Comparison of ENCODE assay signal across 32 cellular contexts in the genomic region with DNA sequence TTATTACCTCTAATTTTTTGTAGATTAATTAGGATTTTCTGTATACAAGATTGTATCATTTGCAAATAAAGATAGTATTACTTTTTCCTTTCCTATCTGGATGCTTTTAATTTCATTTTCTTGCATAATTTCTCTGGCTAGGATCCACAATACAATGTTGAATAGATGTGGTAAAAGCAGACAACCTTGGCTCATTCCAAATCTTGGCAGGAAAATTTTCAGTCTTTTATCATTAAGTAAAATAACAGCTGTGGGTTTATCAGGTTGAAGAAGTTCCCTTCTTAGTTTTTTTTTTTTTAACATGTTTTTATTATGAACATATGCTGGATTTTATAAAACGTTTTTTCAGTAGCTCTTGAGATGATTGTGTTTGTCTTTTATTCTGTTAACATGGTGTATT.
"Had no signal": no experiment of that assay in that cellular context is flagged by ENCODE, and none has a peak within 500 bp of the region (broad histone marks: within the 10 kb centered on the region; RNA-seq: fewer than 3 reads in every experiment).

No MANE protein-coding gene starts in this region.

- H3K36me3 ChIP-seq: adrenal gland, ascending aorta, brain microvascular endothelial cell, breast epithelium, cardiac muscle cell had no signal

- H3K9me3 ChIP-seq: ascending aorta, body of pancreas, breast epithelium had no signal

- H3K4me1 ChIP-seq: adrenal gland, ascending aorta, body of pancreas, breast epithelium had no signal

- ATAC-seq: activated naive CD4-positive, alpha-beta T cell treated with anti-CD3 and anti-CD28 coated beads, Interleukin-2, amount 50 U/mL, for 72 hours; activated naive CD8-positive, alpha-beta T cell treated with anti-CD3 and anti-CD28 coated beads, Interleukin-2, amount 50 U/mL, for 24 hours; activated T-cell treated with anti-CD3 and anti-CD28 coated beads, Interleukin-2, amount 50 U/mL, for 4 hours; activated T-cell treated with anti-CD3 and anti-CD28 coated beads, Interleukin-2, amount 50 U/mL, for 72 hours; activated T-helper 17 cell treated with anti-CD3 and anti-CD28 coated beads, Interleukin-2, amount 50 U/mL, for 72 hours; body of pancreas had no signal

- H3K4me3 ChIP-seq: adrenal gland, ascending aorta, body of pancreas, breast epithelium, cardiac muscle cell had no signal

- DNase-seq: activated effector memory CD4-positive, alpha-beta T cell treated with anti-CD3 and anti-CD28 coated beads, Interleukin-2, amount 50 U/mL, for 16 hours; activated effector memory CD4-positive, alpha-beta T cell treated with Interleukin-2 at 50 U/mL for 16 hours; activated gamma-delta T cell; activated gamma-delta T cell treated with Interleukin-2 at 50 U/mL for 16 hours; activated naive CD4-positive, alpha-beta T cell; activated naive CD4-positive, alpha-beta T cell treated with anti-CD3 and anti-CD28 coated beads for 36 hours; activated naive CD4-positive, alpha-beta T cell treated with anti-CD3 and anti-CD28 coated beads, Interleukin-2, amount 10 ng/mL, durations not matched to agents 7 days and 5 days; activated naive CD4-positive, alpha-beta T cell treated with anti-CD3 and anti-CD28 coated beads, Interleukin-2, amount 50 U/mL, for 16 hours; activated naive CD4-positive, alpha-beta T cell treated with Interleukin-2 at 50 U/mL for 16 hours; activated naive CD8-positive, alpha-beta T cell treated with anti-CD3 and anti-CD28 coated beads for 36 hours; activated naive CD8-positive, alpha-beta T cell treated with anti-CD3 and anti-CD28 coated beads, Interleukin-2, amount 10 ng/mL, durations not matched to agents 7 days and 5 days; activated naive CD8-positive, alpha-beta T cell treated with anti-CD3 and anti-CD28 coated beads, Interleukin-2, amount 50 U/mL, for 24 hours; activated T-cell treated with anti-CD3 and anti-CD28 coated beads, Interleukin-2, amount 50 U/mL, for 1 hour; activated T-cell treated with anti-CD3 and anti-CD28 coated beads, Interleukin-2, amount 50 U/mL, for 24 hours; activated T-cell treated with anti-CD3 and anti-CD28 coated beads, Interleukin-2, amount 50 U/mL, for 4 hours; activated T-cell treated with anti-CD3 and anti-CD28 coated beads, Interleukin-2, amount 50 U/mL, for 48 hours; activated T-cell treated with anti-CD3 and anti-CD28 coated beads, Interleukin-2, amount 50 U/mL, for 72 hours; adrenal gland; amniotic stem cell; amygdala; anterior cingulate cortex; aorta; body of pancreas; brain microvascular endothelial cell; caudate nucleus; central memory CD4-positive, alpha-beta T cell; cerebellar nuclear complex had no signal

- H3K27ac ChIP-seq: adrenal gland, ascending aorta, body of pancreas, brain microvascular endothelial cell, breast epithelium, cardiac muscle cell had no signal

- H3K27me3 ChIP-seq: adrenal gland, ascending aorta, body of pancreas, brain microvascular endothelial cell, breast epithelium, cardiac muscle cell had no signal
